Comparison of ENCODE assay signal across 8 cellular contexts in the genomic region with DNA sequence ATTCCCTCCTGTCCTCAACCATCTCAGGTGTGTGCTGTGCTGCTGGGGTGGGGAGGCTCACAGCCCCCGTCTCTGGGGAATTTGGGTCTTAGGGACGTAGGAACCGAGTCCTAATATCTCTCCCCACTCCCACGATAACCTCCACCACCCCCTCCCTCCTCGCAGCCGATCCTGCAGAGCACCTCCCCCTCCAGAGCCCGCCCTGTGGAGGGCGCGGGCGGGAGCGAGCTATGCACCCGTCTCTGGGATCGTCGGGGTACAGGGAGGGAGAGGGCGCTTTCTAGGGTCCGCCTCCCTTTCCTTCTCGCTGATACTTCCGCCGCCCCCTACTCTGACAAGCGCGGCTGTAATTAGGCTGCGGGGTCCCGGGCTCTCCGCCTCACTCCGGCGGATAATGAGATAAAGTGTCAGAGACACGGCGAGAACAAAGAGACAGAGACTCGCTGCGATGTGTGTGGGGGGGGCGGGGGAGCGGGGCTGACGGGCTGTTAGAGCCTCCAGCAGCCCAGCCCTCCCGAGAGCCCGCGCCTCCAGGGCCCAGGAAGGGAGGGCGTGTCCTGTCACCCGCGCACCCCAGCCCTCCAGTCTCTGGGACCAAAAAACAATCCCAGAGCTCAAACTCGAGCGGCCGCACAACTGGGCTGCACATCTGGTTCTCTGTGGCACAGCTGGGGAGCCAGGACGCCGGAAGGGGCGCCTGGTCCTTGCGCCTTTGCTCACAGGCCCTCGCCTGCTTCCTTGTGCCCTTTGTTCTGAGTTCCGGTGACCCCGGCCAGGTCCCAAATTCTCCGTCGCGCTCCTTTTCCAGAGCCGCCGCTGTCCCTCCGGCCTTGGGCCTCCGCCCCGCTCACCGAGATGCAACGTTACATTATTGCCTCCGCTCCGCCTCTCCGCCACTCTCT. TPM values are rescaled to one million over a fixed set of nuclear protein-coding genes. Genes with fewer than 3 reads are reported as not detected.
DNase-seq lines count a peak whose midpoint lies in the region; ATAC-seq and TF ChIP-seq lines count a peak whose summit lies in the region.

No MANE protein-coding gene starts in this region.

- no peaks in the 10 kb centered on the region for H3K9me3 ChIP-seq in ascending aorta
- no peaks in the 10 kb centered on the region for H3K9me3 ChIP-seq in upper lobe of left lung

- TF ChIP-seq CTCF in ascending aorta (IDR thresholded peaks at IDR 0.05), result no peak
- TF ChIP-seq CTCF in lower leg skin (IDR thresholded peaks at IDR 0.05), result no peak
- TF ChIP-seq CTCF in upper lobe of left lung (IDR thresholded peaks at IDR 0.05), result no peak

- 3 to 5% methylated on average over 58 to 59 of the region's 62 CpGs for WGBS in lower leg skin, 2 donors
- 2 to 13% methylated on average over 24 to 55 of the region's 62 CpGs for WGBS in upper lobe of left lung, 2 donors

- H3K27ac ChIP-seq in ascending aorta (peak overlapping the region in 1 of 2 donors; percentile 50), upper lobe of left lung (peak overlapping the region in 2 of 4 donors; percentile 13 to 17)

- H3K36me3 ChIP-seq in ascending aorta (peaks cover 9 to 16% of the 10 kb centered on the region in 2 donors), upper lobe of left lung (peaks cover 0 to 20% (median 16%) of the 10 kb centered on the region in 4 donors)

- intact Hi-C loops in ascending aorta (cut with DNase I) (loop anchor here (5.0 kb wide), 1 partner anchor 486 kb away; the partner anchor contains the start of gene PRIM1), lower leg skin (cut with DNase I; ENCODE audit: low total_unique reads) (no loop called here)

- no peak for TF ChIP-seq POLR2A in lower leg skin (IDR thresholded peaks at IDR 0.05)
- TF ChIP-seq POLR2A in upper lobe of left lung (IDR thresholded peaks at IDR 0.05), result no peak

- H3K4me3 ChIP-seq in ascending aorta, result peak overlapping the region; percentile 45 to 62
- H3K4me3 ChIP-seq in lower leg skin (ENCODE audit: low read depth, poor library complexity, severe bottlenecking), result peak overlapping the region; percentile 5
- H3K4me3 ChIP-seq in upper lobe of left lung, result peak overlapping the region; percentile 28 to 58 (median 42)

- TF ChIP-seq EP300 in upper lobe of left lung (IDR thresholded peaks at IDR 0.05), result no peak

- H3K27me3 ChIP-seq in ascending aorta (peaks cover 28% of the 10 kb centered on the region), upper lobe of left lung (peaks cover 0 to 52% (median 38%) of the 10 kb centered on the region in 4 donors)

- ATAC-seq in upper lobe of left lung (ENCODE audit: low FRiP score in 2 of 2) (no peak), GM18519 (IDR thresholded peaks at IDR 0.05; ENCODE audit: low FRiP score, unreplicated experiment) (no peak)

- in situ Hi-C loops in KBM-7 (cut with MboI; ENCODE audit: low pct_unique_long_range_greater_than_20kb, low sequenced_read_pairs), result no loop called here

- DNase-seq in EH (ENCODE audit: low read depth) (peak; percentile 48), NCI-H1105 (lab: John Stamatoyannopoulos, UW) (peak; percentile 51), ascending aorta (ENCODE audit: low spot score in 2 of 2) (no peak), lower leg skin (ENCODE audit: low spot score in 2 of 2) (no peak), upper lobe of left lung (peak in 1 of 2 donors; percentile 76), KBM-7 (no peak), NCI-H446 (lab: John Stamatoyannopoulos, UW) (no peak)

- peaks cover 27 to 48% of the 10 kb centered on the region in 2 donors for H3K4me1 ChIP-seq in ascending aorta
- peaks cover 51 to 61% (median 56%) of the 10 kb centered on the region in 4 donors for H3K4me1 ChIP-seq in upper lobe of left lung

RNA-seq across cellular contexts. Expression of gene SHMT2, which starts 8.7 kb away (rescaled TPM):
- total RNA-seq in ascending aorta (136 TPM), lower leg skin (10 to 100 TPM; 62.4 to 71.8 (median 67.4) TPM), upper lobe of left lung (10 to 100 TPM; 37.9 to 92.0 (median 52.0) TPM)

RNA-seq across cellular contexts. Expression of gene STAC3, which starts 12.8 kb away (rescaled TPM):
- total RNA-seq in ascending aorta, result not detected
- 1 to 10 TPM in 2 of 4 donors, under 1 TPM in 2; 0.71 to 3.8 (median 1.5) TPM for total RNA-seq in lower leg skin
- 10 to 100 TPM in 1 of 6 donors, 1 to 10 TPM in 5; 4.3 to 10.5 (median 5.6) TPM for total RNA-seq in upper lobe of left lung

RNA-seq across cellular contexts. Expression of gene NXPH4, which starts 21.6 kb away (rescaled TPM):
- total RNA-seq in ascending aorta (not detected), lower leg skin (10 to 100 TPM; 18.4 to 21.3 (median 19.9) TPM), upper lobe of left lung (under 1 TPM in 3 of 6 donors, not detected in 3; 0.20 to 0.94 (median 0.22) TPM)

Comparison
In these comparisons a context has a peak if more than half of its experiments do, and no peak if none do; other contexts are left out.
1. DNase-seq: peak in EH (single experiment) and NCI-H1105 (single experiment); none in ascending aorta (0 of 2), lower leg skin (0 of 2), KBM-7 (single experiment) and NCI-H446 (0 of 2).
2. RNA of gene NXPH4, which starts 21.6 kb away (total RNA-seq): 18.4 to 21.3 TPM in lower leg skin; 0.20 to 0.94 TPM in upper lobe of left lung and not detected in ascending aorta (single experiment); every median in the first group is over 4 times any median in the second.
3. Peak in every context shown above with its lines, with median percentiles within 50 percentile points of each other: H3K4me3 ChIP-seq.